Comparison of ENCODE assay signal across 18 cellular contexts in the genomic region with DNA sequence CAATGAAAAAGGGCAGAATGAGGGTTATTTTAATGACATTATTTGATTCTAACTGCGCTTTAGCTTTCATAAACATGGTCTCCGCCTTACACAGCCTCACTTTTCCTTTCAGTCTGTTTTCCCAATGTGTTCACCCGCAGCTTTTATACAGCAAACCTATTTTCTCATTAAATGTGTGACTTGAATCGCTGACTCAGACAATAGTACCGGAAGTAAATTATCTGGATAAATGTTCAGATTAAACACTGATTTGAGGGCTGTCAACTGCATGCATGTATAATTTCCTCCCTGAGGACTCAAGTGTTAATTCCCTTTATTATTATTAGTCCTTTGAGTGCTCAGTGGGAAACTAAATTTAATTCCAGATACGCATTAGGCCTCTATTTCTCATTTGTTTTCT.
A peak's percentile ranks its signal among the peaks of the same experiment; 100 is the strongest.
DNase-seq lines count a peak whose midpoint lies in the region; ATAC-seq, FAIRE-seq and TF ChIP-seq lines count a peak whose summit lies in the region.
"Had no signal": no experiment of that assay in that cellular context is flagged by ENCODE, and none has a peak within 500 bp of the region (broad histone marks: within the 10 kb centered on the region; RNA-seq: fewer than 3 reads in every experiment).

No MANE protein-coding gene starts in this region.

- FAIRE-seq in A549 (lab: Jason Lieb, UNC): no peak
- FAIRE-seq: GM12892, GM18507 had no signal

- intact Hi-C loops in IMR-90 (cut with micrococcal nuclease): no loop called here

- H3K27me3 Mint-ChIP-seq in activated naive CD8-positive, alpha-beta T cell treated with anti-CD3 and anti-CD28 coated beads for 36 hours: no peaks in the 10 kb centered on the region
- H3K27me3 Mint-ChIP-seq: B cell had no signal

- TF ChIP-seq CTCF in A549 (IDR thresholded peaks at IDR 0.05) (no peak), IMR-90 (conservative IDR thresholded peaks at IDR 0.05; ENCODE audit: low read depth, low read length) (no peak)

- H3K4me1 ChIP-seq in A549: no peaks in the 10 kb centered on the region
- H3K4me1 ChIP-seq in IMR-90 (ENCODE audit: control insufficient read depth, insufficient read depth, low read length): no peaks in the 10 kb centered on the region
- H3K4me1 ChIP-seq: BLaER1 treated with 17β-estradiol and CSF1 and Interleukin-3, amounts not matched to agents 10 nM and 100 nM had no signal

- in situ Hi-C loops in IMR-90 (cut with MboI; ENCODE audit: low sequenced_read_pairs): no loop called here

- no peak overlapping the region for H3K18ac ChIP-seq in IMR-90 (ENCODE audit: low read depth, low read length)

- no peak overlapping the region for H3K27ac ChIP-seq in A549
- H3K27ac ChIP-seq in IMR-90 (ENCODE audit: insufficient read depth, low read length): no peak overlapping the region
- H3K27ac ChIP-seq in SK-N-MC: peak overlapping the region; percentile 70
- H3K27ac ChIP-seq: 22Rv1; BLaER1 treated with 17β-estradiol and CSF1 and Interleukin-3, amounts not matched to agents 10 nM and 100 nM had no signal

- dilution Hi-C loops in IMR-90 (cut with HindIII; ENCODE audit: low sequenced_read_pairs, unreplicated experiment): no loop called here

- H3K4me2 ChIP-seq in A549 (no peak overlapping the region), IMR-90 (ENCODE audit: low read depth, low read length) (no peak overlapping the region)
- H3K4me2 ChIP-seq: BLaER1 treated with 17β-estradiol and CSF1 and Interleukin-3, amounts not matched to agents 10 nM and 100 nM had no signal

- H3K36me3 Mint-ChIP-seq in activated naive CD8-positive, alpha-beta T cell treated with anti-CD3 and anti-CD28 coated beads for 36 hours: no peaks in the 10 kb centered on the region
- no peaks in the 10 kb centered on the region for H3K36me3 Mint-ChIP-seq in activated naive CD4-positive, alpha-beta T cell treated with anti-CD3 and anti-CD28 coated beads, Interleukin-2, amount 50 U/mL, for 72 hours
- H3K36me3 Mint-ChIP-seq: CD8-positive, alpha-beta T cell had no signal

- DNase-seq in A549 (ENCODE audit: low read depth in 1 of 2, low spot score in 1 of 2) (no peak), IMR-90 (no peak), NCI-H146 treated with DMSO at 0.1 percent for 48 hours (lab: John Stamatoyannopoulos, UW; ENCODE audit: unreplicated experiment) (peak; percentile 12), SK-N-MC (ENCODE audit: low read depth, low spot score) (peak; percentile 48), DMS114 treated with DMSO at 0.1 percent for 48 hours (lab: John Stamatoyannopoulos, UW; ENCODE audit: unreplicated experiment) (no peak)
- DNase-seq in activated naive CD8-positive, alpha-beta T cell treated with anti-CD3 and anti-CD28 coated beads for 36 hours: no peak
- DNase-seq in activated naive CD4-positive, alpha-beta T cell treated with anti-CD3 and anti-CD28 coated beads, Interleukin-2, amount 50 U/mL, for 72 hours (ENCODE audit: low spot score in 2 of 2): no peak
- DNase-seq: CD8-positive, alpha-beta T cell; COR-L47; DMS 273 treated with DMSO at 0.1 percent for 48 hours; DMS79; GDM1; HCEC 1CT had no signal

- no TSS peak for BruUV-seq in IMR-90 (replicated peaks; lab: Mats Ljungman, UMichigan)

- no peak overlapping the region for H2BK20ac ChIP-seq in IMR-90 (ENCODE audit: low read depth, low read length)

- H2BK15ac ChIP-seq in IMR-90 (ENCODE audit: low read depth, low read length): no peak overlapping the region

- H4K91ac ChIP-seq in IMR-90 (ENCODE audit: insufficient read depth, low read depth, low read length): no peak overlapping the region

- H3K4me1 Mint-ChIP-seq in activated naive CD8-positive, alpha-beta T cell treated with anti-CD3 and anti-CD28 coated beads for 36 hours: no peaks in the 10 kb centered on the region
- H3K4me1 Mint-ChIP-seq: B cell had no signal

- no peak overlapping the region for H3K4me3 ChIP-seq in A549
- no peak overlapping the region for H3K4me3 ChIP-seq in IMR-90 (ENCODE audit: insufficient read depth, low read depth, low read length)
- peak overlapping the region; percentile 50 for H3K4me3 ChIP-seq in SK-N-MC
- H3K4me3 ChIP-seq: BLaER1 treated with 17β-estradiol and CSF1 and Interleukin-3, amounts not matched to agents 10 nM and 100 nM had no signal

- no peak overlapping the region for H3K14ac ChIP-seq in IMR-90 (replicated peaks; ENCODE audit: low read depth, low read length)

- no peak overlapping the region for H3K23ac ChIP-seq in IMR-90 (ENCODE audit: low read depth, low read length)

- H2AFZ ChIP-seq in IMR-90 (replicated peaks; ENCODE audit: low read length, poor library complexity): no peak overlapping the region

- H3K9me3 Mint-ChIP-seq in activated naive CD8-positive, alpha-beta T cell treated with anti-CD3 and anti-CD28 coated beads for 36 hours: no peaks in the 10 kb centered on the region
- no peaks in the 10 kb centered on the region for H3K9me3 Mint-ChIP-seq in activated naive CD4-positive, alpha-beta T cell treated with anti-CD3 and anti-CD28 coated beads, Interleukin-2, amount 50 U/mL, for 72 hours
- H3K9me3 Mint-ChIP-seq: CD8-positive, alpha-beta T cell had no signal

- no peak overlapping the region for H3K9ac ChIP-seq in IMR-90 (ENCODE audit: low read depth, low read length)
- H3K9ac ChIP-seq in SK-N-MC (ENCODE audit: insufficient read length): no peak overlapping the region
- H3K9ac ChIP-seq: BLaER1 treated with 17β-estradiol and CSF1 and Interleukin-3, amounts not matched to agents 10 nM and 100 nM had no signal

- no peak overlapping the region for H2BK120ac ChIP-seq in IMR-90 (ENCODE audit: low read depth, low read length)

- H4K20me1 ChIP-seq in IMR-90 (ENCODE audit: insufficient read depth, low read length): no peaks in the 10 kb centered on the region
- H4K20me1 ChIP-seq: BLaER1 treated with 17β-estradiol and CSF1 and Interleukin-3, amounts not matched to agents 10 nM and 100 nM had no signal

- WGBS in A549 (ENCODE audit: missing lambda C conversion rate): 42% methylated on average over 6 of the region's 6 CpGs
- no CpG with 5 or more reads among the region's 6 CpGs for WGBS in IMR-90 (ENCODE audit: extremely low coverage in 2 of 2, insufficient read length in 1 of 2), 2 experiments

- no peak overlapping the region for H2AK5ac ChIP-seq in IMR-90 (ENCODE audit: low read depth, low read length)

- no peak for TF ChIP-seq POLR2A in A549 (IDR thresholded peaks at IDR 0.05; ENCODE audit: low read length)
- TF ChIP-seq POLR2A in IMR-90 (IDR thresholded peaks at IDR 0.05; ENCODE audit: low read depth, low read length): no peak

- TF ChIP-seq EP300 in A549 (IDR thresholded peaks at IDR 0.05): no peak

- no peak overlapping the region for H2BK5ac ChIP-seq in IMR-90 (ENCODE audit: low read depth, low read length, poor library complexity, severe bottlenecking)

- no peaks in the 10 kb centered on the region for H3K9me1 ChIP-seq in IMR-90 (ENCODE audit: insufficient read depth, low read length)

- no peaks in the 10 kb centered on the region for H3K79me1 ChIP-seq in IMR-90 (ENCODE audit: low read depth in 1 of 2, low read length in 2 of 2)

- H3K56ac ChIP-seq in IMR-90 (ENCODE audit: extremely low read depth, insufficient read depth, low read length): no peak overlapping the region

- H4K5ac ChIP-seq in IMR-90 (ENCODE audit: low read depth, low read length): no peak overlapping the region

- H2AK9ac ChIP-seq in IMR-90 (replicated peaks; ENCODE audit: low read depth, low read length, poor library complexity): no peak overlapping the region

- H3K27me3 ChIP-seq in IMR-90 (ENCODE audit: control insufficient read depth, insufficient read depth, low read length): no peaks in the 10 kb centered on the region

- CTCF ChIA-PET in A549 (lab: Yijun Ruan, JAX): no interaction called here
- CTCF ChIA-PET in IMR-90 (lab: Yijun Ruan, JAX): no interaction called here

- TF ChIP-seq RAD21 in A549 (conservative IDR thresholded peaks at IDR 0.05 in 1 of 2, IDR thresholded peaks at IDR 0.05 in 1 of 2) (no peak), IMR-90 (IDR thresholded peaks at IDR 0.05; ENCODE audit: low read length) (no peak)

- H4K8ac ChIP-seq in IMR-90 (ENCODE audit: low read depth in 2 of 2, low read length in 2 of 2): no peak overlapping the region

- H3K9me3 ChIP-seq in A549 (no peaks in the 10 kb centered on the region), IMR-90 (ENCODE audit: control insufficient read depth, insufficient read depth, low read length) (no peaks in the 10 kb centered on the region), SK-N-MC (ENCODE audit: low read depth, low read length) (no peaks in the 10 kb centered on the region)
- H3K9me3 ChIP-seq: BLaER1 treated with 17β-estradiol and CSF1 and Interleukin-3, amounts not matched to agents 10 nM and 100 nM had no signal

- H3K4ac ChIP-seq in IMR-90 (ENCODE audit: low read depth, low read length): no peak overlapping the region

- POLR2A ChIA-PET in A549 (lab: Yijun Ruan, JAX) (no interaction called here), IMR-90 (lab: Charles Lee; ENCODE audit: unreplicated experiment) (no interaction called here)

- no peaks in the 10 kb centered on the region for H3K36me3 ChIP-seq in IMR-90 (ENCODE audit: control insufficient read depth, insufficient read depth, low read length)
- H3K36me3 ChIP-seq in SK-N-MC (ENCODE audit: insufficient read depth, low read length): no peaks in the 10 kb centered on the region
- H3K36me3 ChIP-seq: BLaER1 treated with 17β-estradiol and CSF1 and Interleukin-3, amounts not matched to agents 10 nM and 100 nM had no signal

- no peak overlapping the region for H3K4me3 Mint-ChIP-seq in activated naive CD8-positive, alpha-beta T cell treated with anti-CD3 and anti-CD28 coated beads for 36 hours
- H3K4me3 Mint-ChIP-seq: B cell; CD8-positive, alpha-beta T cell had no signal

- no peak for ATAC-seq in A549
- no peak for ATAC-seq in IMR-90 (ENCODE audit: low read depth)
- no peak for ATAC-seq in activated naive CD4-positive, alpha-beta T cell treated with anti-CD3 and anti-CD28 coated beads, Interleukin-2, amount 50 U/mL, for 72 hours
- ATAC-seq: CD8-positive, alpha-beta T cell had no signal

- no peak overlapping the region for H3K27ac Mint-ChIP-seq in activated naive CD8-positive, alpha-beta T cell treated with anti-CD3 and anti-CD28 coated beads for 36 hours
- no peak overlapping the region for H3K27ac Mint-ChIP-seq in activated naive CD4-positive, alpha-beta T cell treated with anti-CD3 and anti-CD28 coated beads, Interleukin-2, amount 50 U/mL, for 72 hours
- H3K27ac Mint-ChIP-seq: B cell; CD8-positive, alpha-beta T cell had no signal

TF ChIP-seq in A549, 52 proteins besides CTCF, POLR2A, EP300 and RAD21:
- TF ChIP-seq HOXB5 (CRISPR knock-in tag; IDR thresholded peaks at IDR 0.05) (no peak), HDAC2 (IDR thresholded peaks at IDR 0.05) (no peak), MAFK (IDR thresholded peaks at IDR 0.05; ENCODE audit: partially characterized antibody) (peak; percentile 36), FOSB (CRISPR knock-in tag; IDR thresholded peaks at IDR 0.05) (no peak)

TF ChIP-seq in IMR-90, 13 proteins besides CTCF, POLR2A, EP300 and RAD21:
- TF ChIP-seq MAFK (IDR thresholded peaks at IDR 0.05; ENCODE audit: low read depth, low read length): peak; percentile 66
- no peak for TF ChIP-seq RFX5 (IDR thresholded peaks at IDR 0.05; ENCODE audit: low read depth, low read length)
- TF ChIP-seq MXI1 (IDR thresholded peaks at IDR 0.05; ENCODE audit: borderline replicate concordance, low read depth, low read length): no peak
- TF ChIP-seq MAZ (IDR thresholded peaks at IDR 0.05; ENCODE audit: borderline replicate concordance, low read depth, low read length): no peak
- no peak for TF ChIP-seq CEBPB (IDR thresholded peaks at IDR 0.05; ENCODE audit: low read depth, low read length)

Comparison
In these comparisons a context has a peak if more than half of its experiments do, and no peak if none do; other contexts are left out.
1. DNase-seq: peak in NCI-H146 treated with DMSO at 0.1 percent for 48 hours (single experiment) and SK-N-MC (single experiment); none in A549 (0 of 2), IMR-90 (single experiment), DMS114 treated with DMSO at 0.1 percent for 48 hours (single experiment), activated naive CD8-positive, alpha-beta T cell treated with anti-CD3 and anti-CD28 coated beads for 36 hours (single experiment) and activated naive CD4-positive, alpha-beta T cell treated with anti-CD3 and anti-CD28 coated beads, Interleukin-2, amount 50 U/mL, for 72 hours (0 of 2).